In genomic region chr5:96942911-96943310, GRCh38 we compare ENCODE assay signal across 22 cellular contexts. TPM values are rescaled to one million over a fixed set of nuclear protein-coding genes. Genes with fewer than 3 reads are reported as not detected.
A peak's percentile ranks its signal among the peaks of the same experiment; 100 is the strongest.
DNase-seq lines count a peak whose midpoint lies in the region; ATAC-seq and TF ChIP-seq lines count a peak whose summit lies in the region.
"Had no signal": no experiment of that assay in that cellular context is flagged by ENCODE, and none has a peak within 500 bp of the region (broad histone marks: within the 10 kb centered on the region; RNA-seq: fewer than 3 reads in every experiment).

No MANE protein-coding gene starts in this region.

- H3K4me1 ChIP-seq in GM23248 (ENCODE audit: insufficient read depth), result peaks cover 47% of the 10 kb centered on the region
- H3K4me1 ChIP-seq: neural progenitor cell had no signal

- H3K4me3 Mint-ChIP-seq in activated B cell treated with CpG ODN at 0.5 μM for 24 hours, result no peak overlapping the region
- H3K4me3 Mint-ChIP-seq in immature natural killer cell, result peak overlapping the region in 2 of 5 donors; percentile 18 to 60
- H3K4me3 Mint-ChIP-seq: activated naive CD4-positive, alpha-beta T cell treated with anti-CD3 and anti-CD28 coated beads, Interleukin-2, amount 10 ng/mL, durations not matched to agents 7 days and 5 days; neural progenitor cell had no signal

- no peaks in the 10 kb centered on the region for H3K9me2 ChIP-seq in GM23248 (ENCODE audit: insufficient read depth)

- H3K27ac ChIP-seq in GM23248, result no peak overlapping the region
- H3K27ac ChIP-seq: body of pancreas, esophagus squamous epithelium, heart right ventricle, left ventricle myocardium inferior, neural progenitor cell had no signal

- no peaks in the 10 kb centered on the region for H3K9me3 Mint-ChIP-seq in activated B cell treated with CpG ODN at 0.5 μM for 24 hours
- H3K9me3 Mint-ChIP-seq in immature natural killer cell, result no peaks in the 10 kb centered on the region
- H3K9me3 Mint-ChIP-seq: activated naive CD4-positive, alpha-beta T cell treated with anti-CD3 and anti-CD28 coated beads, Interleukin-2, amount 10 ng/mL, durations not matched to agents 7 days and 5 days had no signal

- WGBS in GM23248 (ENCODE audit: low coverage in 1 of 2, low lambda C conversion rate in 2 of 2, missing lambda C conversion rate in 2 of 2), 2 experiments, result 83 to 86% methylated on average over 1 of the region's 1 CpG

- no peaks in the 10 kb centered on the region for H3K27me3 ChIP-seq in GM23248 (replicated peaks; ENCODE audit: insufficient read depth)
- H3K27me3 ChIP-seq: body of pancreas, esophagus squamous epithelium, heart right ventricle had no signal

- H3K27ac Mint-ChIP-seq in activated B cell treated with CpG ODN at 0.5 μM for 24 hours (peak overlapping the region; percentile 11), immature natural killer cell (peak overlapping the region; percentile 23 to 84 (median 68))
- H3K27ac Mint-ChIP-seq: activated naive CD4-positive, alpha-beta T cell treated with anti-CD3 and anti-CD28 coated beads, Interleukin-2, amount 10 ng/mL, durations not matched to agents 7 days and 5 days; neural progenitor cell had no signal

- H4K20me1 ChIP-seq in GM23248 (ENCODE audit: insufficient read depth), result 0 out of 2 replicates have a peak, but pooled peaks cover 7% of the 10 kb centered on the region

- H3K4me2 ChIP-seq in GM23248 (ENCODE audit: unreplicated experiment), result peak overlapping the region; percentile 29
- H3K4me2 ChIP-seq: neural progenitor cell had no signal

- H3K9me3 ChIP-seq in GM23248 (ENCODE audit: low read depth), result no peaks in the 10 kb centered on the region
- H3K9me3 ChIP-seq: body of pancreas, esophagus squamous epithelium, heart right ventricle, left ventricle myocardium inferior had no signal

- H3K79me2 ChIP-seq in GM23248 (ENCODE audit: insufficient read depth), result peaks cover 82% of the 10 kb centered on the region

- H3K4me3 ChIP-seq in GM23248, result no peak overlapping the region
- H3K4me3 ChIP-seq: body of pancreas, esophagus squamous epithelium, GM12878, heart right ventricle, left ventricle myocardium inferior, neural progenitor cell had no signal

- no peaks in the 10 kb centered on the region for H3K27me3 Mint-ChIP-seq in activated B cell treated with CpG ODN at 0.5 μM for 24 hours
- H3K27me3 Mint-ChIP-seq in immature natural killer cell (ENCODE audit: low read depth in 3 of 3), result no peaks in the 10 kb centered on the region
- H3K27me3 Mint-ChIP-seq: activated naive CD4-positive, alpha-beta T cell treated with anti-CD3 and anti-CD28 coated beads, Interleukin-2, amount 10 ng/mL, durations not matched to agents 7 days and 5 days; CD4-positive, alpha-beta memory T cell had no signal

- no peak overlapping the region for H3K9ac ChIP-seq in GM23248
- H3K9ac ChIP-seq: neural progenitor cell had no signal

- H2AFZ ChIP-seq in GM23248, result no peak overlapping the region
- H2AFZ ChIP-seq: neural progenitor cell had no signal

- no peak for TF ChIP-seq CTCF in activated B cell treated with CpG ODN at 0.5 μM for 24 hours (IDR thresholded peaks at IDR 0.05)

- CTCF ChIA-PET in activated B cell treated with CpG ODN at 0.5 μM for 24 hours (lab: Charles Lee), result no interaction called here

- intact Hi-C loops in activated B cell treated with CpG ODN at 0.5 μM for 24 hours (cut with micrococcal nuclease), result no loop called here

- no peak for ATAC-seq in activated B cell treated with CpG ODN at 0.5 μM for 24 hours (ENCODE audit: low read depth)
- ATAC-seq: body of pancreas, GM12878, heart right ventricle had no signal

- H3K36me3 Mint-ChIP-seq in activated B cell treated with CpG ODN at 0.5 μM for 24 hours (ENCODE audit: low read depth) (peaks cover 30% of the 10 kb centered on the region), immature natural killer cell (peaks cover 0 to 7% (median 5%) of the 10 kb centered on the region in 3 donors)

- DNase-seq in AG20443 (ENCODE audit: low spot score) (peak; percentile 30), GM23248 (peak; percentile 77), activated B cell treated with CpG ODN at 0.5 μM for 24 hours (no peak), immature natural killer cell (no peak), SW 1271 (lab: John Stamatoyannopoulos, UW) (no peak), DMS79 treated with DMSO at 0.1 percent for 48 hours (lab: John Stamatoyannopoulos, UW) (no peak), superior temporal gyrus (ENCODE audit: extremely low spot score) (no peak)
- DNase-seq: activated CD4-positive, CD25-positive, alpha-beta regulatory T cell treated with anti-CD3 and anti-CD28 coated beads, Interleukin-2, amount 50 U/mL, for 72 hours; activated naive CD4-positive, alpha-beta T cell treated with anti-CD3 and anti-CD28 coated beads, Interleukin-2, amount 10 ng/mL, durations not matched to agents 7 days and 5 days; activated T-cell treated with anti-CD3 and anti-CD28 coated beads, Interleukin-2, amount 50 U/mL, for 48 hours; body of pancreas; CD4-positive, alpha-beta memory T cell; esophagus squamous epithelium; heart right ventricle; KBM-7; left ventricle myocardium inferior; MV-4-11; NCI-H1694 treated with DMSO at 0.1 percent for 48 hours; posterior cingulate gyrus; Right ventricle myocardium superior had no signal

- in situ Hi-C loops in GM23248 (cut with MboI), result no loop called here

- peaks cover 66% of the 10 kb centered on the region for H3K4me1 Mint-ChIP-seq in activated B cell treated with CpG ODN at 0.5 μM for 24 hours
- peaks cover 88 to 100% of the 10 kb centered on the region in 2 donors for H3K4me1 Mint-ChIP-seq in immature natural killer cell

- POLR2A ChIA-PET in activated B cell treated with CpG ODN at 0.5 μM for 24 hours (lab: Charles Lee), result no interaction called here

- no peaks in the 10 kb centered on the region for H3K36me3 ChIP-seq in GM23248 (ENCODE audit: low read depth)
- H3K36me3 ChIP-seq: esophagus squamous epithelium, heart right ventricle, left ventricle myocardium inferior, neural progenitor cell had no signal

- peaks cover 35% of the 10 kb centered on the region for H3F3A ChIP-seq in GM23248 (ENCODE audit: insufficient read depth)

RNA-seq across cellular contexts. Expression of gene LNPEP, which starts 7.0 kb away (rescaled TPM):
- 20.1 and 30.1 TPM in 2 replicates for total RNA-seq in GM23248 (2014; rRNA removed; shearing (Covaris generic))
- 6.8 and 7.3 TPM in 2 replicates for polyA plus RNA-seq in GM23248 (2016; fragmentation: Nextera tagmentation; extraction: Ambion mirVana)
- total RNA-seq in activated B cell treated with CpG ODN at 0.5 μM for 24 hours, result 88.8 and 96.5 TPM in 2 replicates
- polyA plus RNA-seq in immature natural killer cell, result 10 to 100 TPM; 33.2 to 80.4 (median 39.9) TPM

Comparison
In these comparisons a context has a peak if more than half of its experiments do, and no peak if none do; other contexts are left out.
1. DNase-seq: peak in AG20443 (single experiment) and GM23248 (single experiment); none in activated B cell treated with CpG ODN at 0.5 μM for 24 hours (single experiment), immature natural killer cell (0 of 3), SW 1271 (0 of 2), DMS79 treated with DMSO at 0.1 percent for 48 hours (single experiment) and superior temporal gyrus (single experiment).